In the genomic region with DNA sequence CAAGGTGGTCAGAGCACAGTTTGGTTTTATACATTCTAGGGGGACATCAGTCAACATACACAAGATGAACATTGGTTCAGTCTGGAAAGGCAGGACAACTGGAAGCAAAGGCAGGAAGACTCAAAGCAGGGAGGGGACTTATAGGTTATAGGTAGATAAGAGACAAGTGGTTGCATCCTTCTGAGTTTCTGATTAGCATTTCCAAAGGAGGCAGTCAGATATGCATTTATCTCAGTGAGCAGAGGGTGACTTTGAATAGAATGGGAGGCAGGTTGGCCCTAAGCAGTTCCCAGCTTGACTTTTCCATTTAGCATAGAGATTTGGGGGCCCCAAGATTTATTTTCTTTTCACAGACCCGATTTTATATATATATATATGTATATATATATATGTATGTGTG, we compare ENCODE assay signal across 8 cellular contexts. TPM values are rescaled to one million over a fixed set of nuclear protein-coding genes. Genes with fewer than 3 reads are reported as not detected.
"Had no signal": no experiment of that assay in that cellular context is flagged by ENCODE, and none has a peak within 500 bp of the region (broad histone marks: within the 10 kb centered on the region; RNA-seq: fewer than 3 reads in every experiment).

No MANE protein-coding gene starts in this region.

RNA-seq across cellular contexts. Expression of a gene that starts 58.3 kb away (rescaled TPM):
- total RNA-seq: dermis blood vessel endothelial cell, dermis microvascular lymphatic vessel endothelial cell, endodermal cell, endothelial cell of umbilical vein, epithelial cell of proximal tubule, fibroblast of lung, foreskin keratinocyte, glomerular endothelial cell had no signal
- polyA plus RNA-seq: endothelial cell of umbilical vein had no signal
